11 cellular contexts compared by ENCODE assay signal in genomic region chr19:12667903-12668302, GRCh38. TPM values are rescaled to one million over a fixed set of nuclear protein-coding genes. Genes with fewer than 3 reads are reported as not detected.
DNase-seq lines count a peak whose midpoint lies in the region; ATAC-seq, FAIRE-seq and TF ChIP-seq lines count a peak whose summit lies in the region.
"Had no signal": no experiment of that assay in that cellular context is flagged by ENCODE, and none has a peak within 500 bp of the region (broad histone marks: within the 10 kb centered on the region; RNA-seq: fewer than 3 reads in every experiment).

No MANE protein-coding gene starts in this region.

- no peak overlapping the region for H2BK15ac ChIP-seq in H9 (ENCODE audit: low read depth, low read length)

- H2AK5ac ChIP-seq in H9 (ENCODE audit: insufficient read length, low read length), result no peak overlapping the region

- H3K79me1 ChIP-seq in H9 (ENCODE audit: insufficient read depth, low read depth, low read length, poor library complexity, severe bottlenecking), result no peaks in the 10 kb centered on the region

- no peak overlapping the region for H4K8ac ChIP-seq in H9 (replicated peaks; ENCODE audit: insufficient read length, low read depth, low read length)

- peaks cover 0 to 1% of the 10 kb centered on the region in 2 experiments; a peak in 2 of 5 replicates for H3K9me3 Mint-ChIP-seq in H9
- no peaks in the 10 kb centered on the region for H3K9me3 Mint-ChIP-seq in activated naive CD8-positive, alpha-beta T cell treated with anti-CD3 and anti-CD28 coated beads, Interleukin-2, amount 50 U/mL, for 24 hours

- no peak overlapping the region for H2BK12ac ChIP-seq in H9 (ENCODE audit: insufficient read length, low read depth, low read length)

- H3K27ac Mint-ChIP-seq in H9, result no peak overlapping the region
- peak overlapping the region; percentile 98 for H3K27ac Mint-ChIP-seq in activated naive CD8-positive, alpha-beta T cell treated with anti-CD3 and anti-CD28 coated beads, Interleukin-2, amount 50 U/mL, for 24 hours

- WGBS in H9 (ENCODE audit: extremely low coverage, insufficient read length, low lambda C conversion rate), result no CpG with 5 or more reads among the region's 4 CpGs
- WGBS in mesodermal cell (ENCODE audit: insufficient coverage in 2 of 2), 2 experiments, result 93 to 100% methylated on average over 1 to 3 of the region's 4 CpGs

- peak overlapping the region; percentile 93 to 94 for H3K4me3 Mint-ChIP-seq in H9
- H3K4me3 Mint-ChIP-seq in activated naive CD8-positive, alpha-beta T cell treated with anti-CD3 and anti-CD28 coated beads, Interleukin-2, amount 50 U/mL, for 24 hours, result peak overlapping the region; percentile 96

- no peak overlapping the region for H3T11ph ChIP-seq in H9 (ENCODE audit: low read length)

- H3K18ac ChIP-seq in H9 (ENCODE audit: insufficient read length, low read depth, low read length), result no peak overlapping the region

- ATAC-seq in activated naive CD8-positive, alpha-beta T cell treated with anti-CD3 and anti-CD28 coated beads, Interleukin-2, amount 50 U/mL, for 24 hours, result no peak
- ATAC-seq in GM21447 (IDR thresholded peaks at IDR 0.05; ENCODE audit: unreplicated experiment) (no peak), HG03025 (IDR thresholded peaks at IDR 0.05; ENCODE audit: low FRiP score, unreplicated experiment) (no peak)

- no peak overlapping the region for H4K91ac ChIP-seq in H9 (ENCODE audit: insufficient read length, low read depth, low read length)

- H3K4ac ChIP-seq in H9 (ENCODE audit: low read depth, low read length), result no peak overlapping the region

- no peaks in the 10 kb centered on the region for H3K79me2 ChIP-seq in H9 (ENCODE audit: insufficient read depth, low read length)

- H2BK5ac ChIP-seq in H9 (ENCODE audit: insufficient read length, low read length), result no peak overlapping the region

- no peak for FAIRE-seq in frontal cortex (lab: Jason Lieb, UNC)

- H3K4me2 ChIP-seq in H9 (ENCODE audit: insufficient read depth, insufficient read length, low read length), result no peak overlapping the region

- no peak for DNase-seq in H9
- DNase-seq in activated naive CD8-positive, alpha-beta T cell treated with anti-CD3 and anti-CD28 coated beads, Interleukin-2, amount 50 U/mL, for 24 hours, result no peak
- no peak for DNase-seq in islet precursor cell
- no peak for DNase-seq in frontal cortex (ENCODE audit: low spot score in 2 of 2)
- DNase-seq: NCI-H1694, SW 1271 had no signal

- no peak overlapping the region for H4K5ac ChIP-seq in H9 (ENCODE audit: insufficient read length, low read depth, low read length)

- peaks cover 30% of the 10 kb centered on the region for H3K36me3 ChIP-seq in mesodermal cell (ENCODE audit: control insufficient read depth, insufficient read depth, low read length)

- H3K36me3 Mint-ChIP-seq in H9 (ENCODE audit: insufficient read depth in 1 of 3, low read depth in 3 of 3), result peaks cover 11 to 33% (median 30%) of the 10 kb centered on the region in 3 experiments
- H3K36me3 Mint-ChIP-seq in activated naive CD8-positive, alpha-beta T cell treated with anti-CD3 and anti-CD28 coated beads, Interleukin-2, amount 50 U/mL, for 24 hours (ENCODE audit: low read depth), result peaks cover 27% of the 10 kb centered on the region

- no peak overlapping the region for H2AFZ ChIP-seq in H9 (ENCODE audit: low read length)

- peaks cover 2% of the 10 kb centered on the region for H3K27me3 Mint-ChIP-seq in H9 (ENCODE audit: low read depth)
- H3K27me3 Mint-ChIP-seq in activated naive CD8-positive, alpha-beta T cell treated with anti-CD3 and anti-CD28 coated beads, Interleukin-2, amount 50 U/mL, for 24 hours, result no peaks in the 10 kb centered on the region

- no peak overlapping the region for H3K56ac ChIP-seq in H9 (ENCODE audit: insufficient read length, low read depth, low read length)

- peak overlapping the region; percentile 89 for H3K4me3 ChIP-seq in mesodermal cell (ENCODE audit: extremely low read depth, insufficient read depth, low read length, poor library complexity, severe bottlenecking)

- H3K27ac ChIP-seq in 22Rv1, result peak overlapping the region; percentile 90
- no peak overlapping the region for H3K27ac ChIP-seq in H9 (ENCODE audit: insufficient read length, low read depth, low read length)
- no peak overlapping the region for H3K27ac ChIP-seq in mesodermal cell (ENCODE audit: low read depth, low read length, severe bottlenecking)

- H3K9ac ChIP-seq in H9 (ENCODE audit: extremely low read depth, insufficient read length, low read length), result no peak overlapping the region

- H2BK120ac ChIP-seq in H9 (ENCODE audit: low read depth, low read length, poor library complexity, severe bottlenecking), result no peak overlapping the region

- peaks cover 24% of the 10 kb centered on the region for H3K23me2 ChIP-seq in H9 (ENCODE audit: insufficient read length, low read depth, low read length, poor library complexity, severe bottlenecking)

- H4K20me1 ChIP-seq in H9 (ENCODE audit: control insufficient read depth, insufficient read depth, insufficient read length), result no peaks in the 10 kb centered on the region

- H3K27me3 ChIP-seq in H9 (ENCODE audit: insufficient read depth, low read length), result no peaks in the 10 kb centered on the region

- TF ChIP-seq CTCF in 22Rv1 (IDR thresholded peaks at IDR 0.05) (no peak), H9 (conservative IDR thresholded peaks at IDR 0.05) (no peak)

- no peak overlapping the region for H2BK20ac ChIP-seq in H9 (ENCODE audit: low read depth, low read length, poor library complexity, severe bottlenecking)

- no peak overlapping the region for H3K23ac ChIP-seq in H9 (ENCODE audit: insufficient read length, low read depth, low read length)

- peaks cover 27 to 50% of the 10 kb centered on the region in 2 experiments for H3K4me1 Mint-ChIP-seq in H9
- H3K4me1 Mint-ChIP-seq in activated naive CD8-positive, alpha-beta T cell treated with anti-CD3 and anti-CD28 coated beads, Interleukin-2, amount 50 U/mL, for 24 hours, result peaks cover 56% of the 10 kb centered on the region

- no peak overlapping the region for H3K14ac ChIP-seq in H9 (ENCODE audit: insufficient read depth, low read length)

- H3K4me1 ChIP-seq in H9 (ENCODE audit: insufficient read depth, low read length), result no peaks in the 10 kb centered on the region
- H3K4me1 ChIP-seq in mesodermal cell (ENCODE audit: control insufficient read depth, insufficient read depth, low read length, poor library complexity, severe bottlenecking), result peaks cover 14% of the 10 kb centered on the region

- H3K9me3 ChIP-seq in H9 (ENCODE audit: control insufficient read depth, low read depth, low read length), result no peaks in the 10 kb centered on the region
- no peaks in the 10 kb centered on the region for H3K9me3 ChIP-seq in mesodermal cell (ENCODE audit: control insufficient read depth, low read length)

RNA-seq across cellular contexts. Expression of gene WDR83, which starts 1.3 kb away (rescaled TPM):
- 19.2 and 21.0 TPM in 2 replicates for total RNA-seq in H9 (2021)
- 9.5 TPM for polyA plus RNA-seq in mesodermal cell (2013, experiment 1 of 2)
- 9.3 TPM for polyA plus RNA-seq in mesodermal cell (2013, experiment 2 of 2)
- 9.0 TPM for total RNA-seq in frontal cortex

RNA-seq across cellular contexts. Expression of gene MAN2B1, which starts 1.4 kb away (rescaled TPM):
- 89.2 and 93.5 TPM in 2 replicates for total RNA-seq in H9 (2021)
- 57.5 TPM for polyA plus RNA-seq in mesodermal cell (2013, experiment 1 of 2)
- polyA plus RNA-seq in mesodermal cell (2013, experiment 2 of 2), result 41.2 TPM
- total RNA-seq in frontal cortex, result 10.6 TPM

RNA-seq across cellular contexts. Expression of gene DHPS, which starts 13.8 kb away (rescaled TPM):
- total RNA-seq in H9 (2021) (82.9 and 94.9 TPM in 2 replicates), frontal cortex (92.9 TPM)
- 87.5 TPM for polyA plus RNA-seq in mesodermal cell (2013, experiment 1 of 2)
- polyA plus RNA-seq in mesodermal cell (2013, experiment 2 of 2), result 80.4 TPM

RNA-seq across cellular contexts. Expression of gene GNG14, which starts 19.9 kb away (rescaled TPM):
- total RNA-seq in H9 (2021) (not detected in 2 replicates), frontal cortex (not detected)
- polyA plus RNA-seq in mesodermal cell (2013, experiment 1 of 2), result not detected
- polyA plus RNA-seq in mesodermal cell (2013, experiment 2 of 2), result not detected
- total RNA-seq: urinary bladder had no signal
- polyA plus RNA-seq: urinary bladder had no signal

RNA-seq across cellular contexts. Expression of gene FBXW9, which starts 28.5 kb away (rescaled TPM):
- total RNA-seq in H9 (2021), result 10.8 and 11.7 TPM in 2 replicates
- 14.4 TPM for polyA plus RNA-seq in mesodermal cell (2013, experiment 1 of 2)
- 13.0 TPM for polyA plus RNA-seq in mesodermal cell (2013, experiment 2 of 2)
- total RNA-seq in frontal cortex, result 6.5 TPM
